ENCODE assay signal across 11 cellular contexts in genomic region chr10:29757551-29758297, GRCh38.
A peak's percentile ranks its signal among the peaks of the same experiment; 100 is the strongest.
DNase-seq lines count a peak whose midpoint lies in the region; ATAC-seq and TF ChIP-seq lines count a peak whose summit lies in the region.
"Had no signal": no experiment of that assay in that cellular context is flagged by ENCODE, and none has a peak within 500 bp of the region (broad histone marks: within the 10 kb centered on the region; RNA-seq: fewer than 3 reads in every experiment).

No MANE protein-coding gene starts in this region.

- peak overlapping the region; percentile 68 for H3K56ac ChIP-seq in mesendoderm (ENCODE audit: low read length)

- H2AK5ac ChIP-seq in mesendoderm (ENCODE audit: low read length) (peak overlapping the region; percentile 41), neuronal stem cell (ENCODE audit: low read depth, low read length) (no peak overlapping the region)

- intact Hi-C loops in colonic mucosa (cut with DNase I) = no loop called here

- H3K4me3 ChIP-seq in colonic mucosa (no peak overlapping the region), mesendoderm (ENCODE audit: low read length) (no peak overlapping the region), neuronal stem cell (ENCODE audit: low read length in 2 of 2) (no peak overlapping the region)
- H3K4me3 ChIP-seq: ascending aorta had no signal

- H3K9me3 ChIP-seq in colonic mucosa (no peaks in the 10 kb centered on the region), neuronal stem cell (replicated peaks in 1 of 2; ENCODE audit: control insufficient read depth in 2 of 2, insufficient read depth in 1 of 2, low read depth in 1 of 2, low read length in 2 of 2) (no peaks in the 10 kb centered on the region)
- H3K9me3 ChIP-seq: ascending aorta had no signal

- H3K27me3 ChIP-seq in colonic mucosa (no peaks in the 10 kb centered on the region), mesendoderm (ENCODE audit: insufficient read depth, low read length, poor library complexity) (no peaks in the 10 kb centered on the region), neuronal stem cell (ENCODE audit: control insufficient read depth in 3 of 3, insufficient read depth in 3 of 3, low read depth in 1 of 3, low read length in 3 of 3) (no peaks in the 10 kb centered on the region)
- H3K27me3 ChIP-seq: ascending aorta had no signal

- TF ChIP-seq CTCF in colonic mucosa (IDR thresholded peaks at IDR 0.05) = no peak

- H3K4me1 ChIP-seq in colonic mucosa = no peaks in the 10 kb centered on the region
- H3K4me1 ChIP-seq in mesendoderm (ENCODE audit: control insufficient read depth, low read depth, low read length) = no peaks in the 10 kb centered on the region
- peaks cover 0 to 5% of the 10 kb centered on the region in 2 donors for H3K4me1 ChIP-seq in neuronal stem cell (ENCODE audit: control insufficient read depth in 2 of 2, insufficient read depth in 1 of 2, low read depth in 1 of 2, low read length in 2 of 2)
- H3K4me1 ChIP-seq: ascending aorta had no signal

- H2BK5ac ChIP-seq in mesendoderm (ENCODE audit: low read length) (peak overlapping the region; percentile 29), neuronal stem cell (ENCODE audit: low read length) (no peak overlapping the region)

- H3K36me3 ChIP-seq in colonic mucosa = no peaks in the 10 kb centered on the region
- H3K36me3 ChIP-seq in mesendoderm (ENCODE audit: control insufficient read depth, insufficient read depth, low read length) = no peaks in the 10 kb centered on the region
- H3K36me3 ChIP-seq in neuronal stem cell (replicated peaks in 1 of 2; ENCODE audit: control insufficient read depth in 2 of 2, insufficient read depth in 2 of 2, low read length in 2 of 2) = no peaks in the 10 kb centered on the region
- H3K36me3 ChIP-seq: ascending aorta had no signal

- H3K14ac ChIP-seq in neuronal stem cell (ENCODE audit: low read length) = no peak overlapping the region

- H3K4me2 ChIP-seq in mesendoderm (ENCODE audit: low read length) (no peak overlapping the region), neuronal stem cell (ENCODE audit: insufficient read depth, low read length, poor library complexity, severe bottlenecking) (no peak overlapping the region)

- H3K79me2 ChIP-seq in mesendoderm (ENCODE audit: control insufficient read depth, insufficient read depth, low read length) = no peaks in the 10 kb centered on the region

- H3K23ac ChIP-seq in mesendoderm (ENCODE audit: low read length) (no peak overlapping the region), neuronal stem cell (ENCODE audit: low read depth, low read length, poor library complexity) (no peak overlapping the region)

- H3K4ac ChIP-seq in mesendoderm (ENCODE audit: low read depth, low read length) = peak overlapping the region; percentile 84
- no peak overlapping the region for H3K4ac ChIP-seq in neuronal stem cell (ENCODE audit: low read length)

- no peak overlapping the region for H2AFZ ChIP-seq in neuronal stem cell (ENCODE audit: low read length)

- H3K27ac ChIP-seq in colonic mucosa = no peak overlapping the region
- no peak overlapping the region for H3K27ac ChIP-seq in mesendoderm (ENCODE audit: low read depth, low read length)
- H3K27ac ChIP-seq in neuronal stem cell (replicated peaks; ENCODE audit: low read length) = no peak overlapping the region
- H3K27ac ChIP-seq: ascending aorta had no signal

- H3K9ac ChIP-seq in colonic mucosa (ENCODE audit: low read depth in 2 of 2, low read length in 2 of 2) (no peak overlapping the region), mesendoderm (ENCODE audit: low read length) (no peak overlapping the region), neuronal stem cell (ENCODE audit: low read depth, low read length, poor library complexity) (no peak overlapping the region)

- no CpG with 5 or more reads among the region's 9 CpGs for WGBS in mesendoderm (ENCODE audit: extremely low coverage, insufficient coverage, low lambda C conversion rate)
- no CpG with 5 or more reads among the region's 9 CpGs for WGBS in neuronal stem cell (ENCODE audit: extremely low coverage in 2 of 2, insufficient read length in 2 of 2, insufficient replicate concordance in 1 of 2), 2 donors

- H3K79me1 ChIP-seq in mesendoderm (ENCODE audit: low read length) = no peaks in the 10 kb centered on the region
- no peaks in the 10 kb centered on the region for H3K79me1 ChIP-seq in neuronal stem cell (ENCODE audit: low read depth, low read length)

- DNase-seq in Daoy (ENCODE audit: low read depth) (peak; percentile 52), M059J (ENCODE audit: low read depth) (peak; percentile 90), colonic mucosa (peak; percentile 43), mesendoderm (no peak), nucleus accumbens (lab: John Stamatoyannopoulos, UW) (no peak), neuronal stem cell (ENCODE audit: low spot score) (no peak)
- no peak for DNase-seq in stimulated activated naive CD4-positive, alpha-beta T cell (lab: John Stamatoyannopoulos, UW)
- DNase-seq: H7, nephron progenitor cell had no signal

- H2BK12ac ChIP-seq in neuronal stem cell (ENCODE audit: low read length) = no peak overlapping the region

- H4K91ac ChIP-seq in neuronal stem cell (ENCODE audit: low read depth, low read length, poor library complexity) = no peak overlapping the region

- H2BK120ac ChIP-seq in mesendoderm (ENCODE audit: low read depth, low read length) (peak overlapping the region; percentile 29), neuronal stem cell (ENCODE audit: low read depth, low read length) (no peak overlapping the region)

- H4K5ac ChIP-seq in mesendoderm (ENCODE audit: low read length) = no peak overlapping the region

- no peak overlapping the region for H4K8ac ChIP-seq in mesendoderm (ENCODE audit: low read depth, low read length)
- H4K8ac ChIP-seq in neuronal stem cell (ENCODE audit: low read depth, low read length) = no peak overlapping the region

- H2BK15ac ChIP-seq in mesendoderm (replicated peaks; ENCODE audit: low read depth) = no peak overlapping the region
- H2BK15ac ChIP-seq in neuronal stem cell (ENCODE audit: low read length) = no peak overlapping the region

- H3K18ac ChIP-seq in mesendoderm (ENCODE audit: low read length) (peak overlapping the region; percentile 83), neuronal stem cell (ENCODE audit: low read length) (no peak overlapping the region)

- no peak for ATAC-seq in GM19467 (IDR thresholded peaks at IDR 0.05; ENCODE audit: unreplicated experiment)

Comparison
In these comparisons a context has a peak if more than half of its experiments do, and no peak if none do; other contexts are left out.
1. DNase-seq: peak in Daoy (single experiment), M059J (single experiment) and colonic mucosa (single experiment); none in mesendoderm (single experiment), nucleus accumbens (0 of 56), neuronal stem cell (single experiment) and stimulated activated naive CD4-positive, alpha-beta T cell (0 of 6).